Comparison of ENCODE assay signal across 8 cellular contexts in genomic region chr1:12078938-12079861, GRCh38. TPM values are rescaled to one million over a fixed set of nuclear protein-coding genes. Genes with fewer than 3 reads are reported as not detected.
A peak's percentile ranks its signal among the peaks of the same experiment; 100 is the strongest.
DNase-seq lines count a peak whose midpoint lies in the region; ATAC-seq and TF ChIP-seq lines count a peak whose summit lies in the region.

No MANE protein-coding gene starts in this region.

- peak; percentile 20 for DNase-seq in DMS53 treated with DMSO at 0.1 percent for 48 hours (lab: John Stamatoyannopoulos, UW; ENCODE audit: unreplicated experiment)
- peak; percentile 59 for DNase-seq in PC-3
- DNase-seq in astrocyte of the cerebellum (ENCODE audit: low read depth): peak; percentile 18
- DNase-seq in kidney epithelial cell (ENCODE audit: low read depth): no peak
- DNase-seq in upper lobe of right lung: no peak
- no peak for DNase-seq in effector CD8-positive, alpha-beta T cell (lab: John Stamatoyannopoulos, UW)

- no peaks in the 10 kb centered on the region for H3K9me2 ChIP-seq in PC-3 (replicated peaks; ENCODE audit: low read length)

- H3K4me3 ChIP-seq in PC-3 (ENCODE audit: low read length) (no peak overlapping the region), astrocyte of the cerebellum (ENCODE audit: low read depth, low read length) (no peak overlapping the region), kidney epithelial cell (ENCODE audit: low read depth, low read length) (no peak overlapping the region), upper lobe of right lung (no peak overlapping the region)

- no peaks in the 10 kb centered on the region for H3F3A ChIP-seq in PC-3 (ENCODE audit: low read length, unreplicated experiment)

- no peak overlapping the region for H3K9ac ChIP-seq in PC-3 (ENCODE audit: low read length)

- ATAC-seq in GM19023 (IDR thresholded peaks at IDR 0.05; ENCODE audit: unreplicated experiment) (peak; percentile 63), HG03378 (IDR thresholded peaks at IDR 0.05; ENCODE audit: unreplicated experiment) (peak; percentile 43), PC-3 (peak; percentile 53), upper lobe of right lung (peak; percentile 67)

- H3K27me3 ChIP-seq in PC-3 (ENCODE audit: low read length) (no peaks in the 10 kb centered on the region), kidney epithelial cell (ENCODE audit: control insufficient read depth, insufficient read depth, low read length) (peaks cover 3% of the 10 kb centered on the region), upper lobe of right lung (no peaks in the 10 kb centered on the region)

- H3K79me2 ChIP-seq in PC-3 (ENCODE audit: low read length): no peaks in the 10 kb centered on the region

- H3K27ac ChIP-seq in PC-3 (ENCODE audit: low read length) (no peak overlapping the region), upper lobe of right lung (no peak overlapping the region)

- H3K36me3 ChIP-seq in PC-3 (ENCODE audit: low read depth, low read length): no peaks in the 10 kb centered on the region
- H3K36me3 ChIP-seq in kidney epithelial cell (ENCODE audit: control insufficient read depth, insufficient read depth, low read length): no peaks in the 10 kb centered on the region
- H3K36me3 ChIP-seq in upper lobe of right lung: no peaks in the 10 kb centered on the region

- in situ Hi-C loops in astrocyte of the cerebellum (cut with HindIII; ENCODE audit: low sequenced_read_pairs): no loop called here

- BruUV-seq in PC-3 (replicated peaks; lab: Mats Ljungman, UMichigan): no TSS peak

- H2AFZ ChIP-seq in PC-3 (ENCODE audit: low read length): no peak overlapping the region

- no peaks in the 10 kb centered on the region for H3K9me3 ChIP-seq in PC-3 (ENCODE audit: low read length)
- no peaks in the 10 kb centered on the region for H3K9me3 ChIP-seq in upper lobe of right lung

- no peaks in the 10 kb centered on the region for H4K20me1 ChIP-seq in PC-3 (ENCODE audit: low read length)

- 0 out of 2 replicates have a peak, but pooled peaks cover 4% of the 10 kb centered on the region for H3K4me1 ChIP-seq in PC-3 (ENCODE audit: insufficient read depth, low read length)
- no peaks in the 10 kb centered on the region for H3K4me1 ChIP-seq in upper lobe of right lung

- no peak overlapping the region for H3K4me2 ChIP-seq in PC-3 (ENCODE audit: low read length)

- intact Hi-C loops in PC-3 (cut with micrococcal nuclease) (loop anchor here (2.0 kb wide), 1 partner anchor 60 kb away; the partner anchor contains the start of gene MIIP), upper lobe of right lung (cut with DNase I) (no loop called here)

- TF ChIP-seq CTCF in PC-3 (conservative IDR thresholded peaks at IDR 0.05; ENCODE audit: low read depth, low read length) (peak; percentile 68), astrocyte of the cerebellum (IDR thresholded peaks at IDR 0.05; ENCODE audit: low read depth, low read length, missing control alignments) (peak; percentile 78), kidney epithelial cell (IDR thresholded peaks at IDR 0.05; ENCODE audit: insufficient read depth, low read length, poor library complexity, severe bottlenecking) (peak; percentile 63), upper lobe of right lung (IDR thresholded peaks at IDR 0.05) (peak; percentile 43)

- POLR2A ChIA-PET in PC-3 (lab: Charles Lee; ENCODE audit: unreplicated experiment): interaction anchor here (0.6 kb wide), 2 partner anchors 149 to 170 kb away, joined by 7 to 11 read pairs; no protein-coding TSS in a partner anchor

- CTCF ChIA-PET in PC-3 (lab: Charles Lee): interaction anchor here (0.5 to 0.7 kb wide), 6 partner anchors 8 to 96 kb away, joined by 3 to 6 read pairs (median 3); no protein-coding TSS in a partner anchor

RNA-seq across cellular contexts. Expression of gene TNFRSF8, which starts 16.1 kb away (rescaled TPM):
- total RNA-seq in PC-3 (2014; rRNA removed): 0.12 TPM in 1 of 2 replicates, not detected in the other
- total RNA-seq in kidney epithelial cell: 0.21 and 1.2 TPM in 2 replicates
- total RNA-seq in upper lobe of right lung: 1.8 TPM

RNA-seq across cellular contexts. Expression of gene MIIP, which starts 59.9 kb away (rescaled TPM):
- total RNA-seq in PC-3 (2014; rRNA removed) (53.5 and 74.9 TPM in 2 replicates), kidney epithelial cell (67.4 and 69.9 TPM in 2 replicates), upper lobe of right lung (37.9 TPM)

Comparison
In these comparisons a context has a peak if more than half of its experiments do, and no peak if none do; other contexts are left out.
1. DNase-seq: peak in DMS53 treated with DMSO at 0.1 percent for 48 hours (single experiment), PC-3 (single experiment) and astrocyte of the cerebellum (single experiment); none in kidney epithelial cell (single experiment), upper lobe of right lung (single experiment) and effector CD8-positive, alpha-beta T cell (single experiment).
2. Peak in every context shown above with its lines, with median percentiles within 50 percentile points of each other: ATAC-seq and CTCF ChIP-seq.